Comparison of ENCODE assay signal across 9 cellular contexts in the genomic region with DNA sequence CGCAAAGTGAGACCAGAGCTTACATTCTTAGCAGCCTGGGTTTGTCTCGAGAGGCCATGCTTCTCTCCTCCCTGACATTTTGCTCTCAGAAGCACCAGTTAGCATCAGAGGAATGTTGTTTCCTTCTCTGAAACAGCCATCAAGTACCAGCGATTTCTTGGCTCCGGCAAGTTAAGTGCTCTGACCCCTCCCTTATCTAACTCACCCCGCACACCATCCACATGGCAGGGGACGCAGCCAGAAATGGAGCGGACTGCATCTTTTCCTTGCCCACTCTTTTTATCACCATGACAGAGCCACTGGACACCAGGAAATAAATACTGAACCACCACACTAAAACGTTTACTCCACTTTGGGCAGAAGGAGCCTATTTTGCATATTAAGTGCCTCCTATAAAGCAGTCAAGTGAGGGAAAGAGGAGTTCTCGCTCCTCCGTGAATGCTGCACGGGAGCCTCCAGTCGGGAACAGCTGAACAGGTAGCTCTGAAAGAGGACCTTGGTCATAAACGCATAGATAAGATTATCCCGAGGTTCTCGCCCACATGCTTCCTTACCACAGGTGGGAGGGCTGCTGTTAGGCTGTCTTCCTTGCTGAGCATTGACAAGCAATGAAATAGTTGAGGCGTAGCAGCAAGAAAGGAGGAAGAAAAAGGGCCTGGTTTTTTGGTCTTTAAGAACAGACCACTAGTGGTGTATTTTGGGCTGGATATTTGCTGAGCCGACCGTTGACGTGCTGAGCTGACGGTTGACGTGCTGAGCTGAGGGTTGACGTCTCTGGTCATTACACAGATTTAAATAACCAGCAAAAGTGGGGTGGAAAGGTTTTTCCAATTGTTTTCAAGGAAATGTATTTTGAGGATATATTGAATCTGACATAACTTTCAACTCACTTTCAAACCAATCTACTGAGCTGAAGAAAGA.
A peak's percentile ranks its signal among the peaks of the same experiment; 100 is the strongest.
DNase-seq lines count a peak whose midpoint lies in the region; ATAC-seq and TF ChIP-seq lines count a peak whose summit lies in the region.
"Had no signal": no experiment of that assay in that cellular context is flagged by ENCODE, and none has a peak within 500 bp of the region (broad histone marks: within the 10 kb centered on the region; RNA-seq: fewer than 3 reads in every experiment).

No MANE protein-coding gene starts in this region.

- TF ChIP-seq EP300 in esophagus muscularis mucosa (IDR thresholded peaks at IDR 0.05), result no peak
- TF ChIP-seq EP300 in tibial nerve (IDR thresholded peaks at IDR 0.05), result no peak

- TF ChIP-seq CTCF in RWPE2 (IDR thresholded peaks at IDR 0.05; ENCODE audit: poor library complexity, severe bottlenecking), result no peak
- no peak for TF ChIP-seq CTCF in esophagus muscularis mucosa (IDR thresholded peaks at IDR 0.05)
- no peak for TF ChIP-seq CTCF in tibial nerve (IDR thresholded peaks at IDR 0.05)

- WGBS in esophagus muscularis mucosa, result 87% methylated on average over 22 of the region's 22 CpGs
- WGBS in tibial nerve, 2 donors, result 69 to 73% methylated on average over 22 of the region's 22 CpGs

- no peak overlapping the region for H3K4me3 ChIP-seq in RWPE2 (ENCODE audit: severe bottlenecking)
- peak overlapping the region in 2 of 4 donors; percentile 53 to 58 for H3K4me3 ChIP-seq in esophagus muscularis mucosa
- H3K4me3 ChIP-seq in mucosa of rectum (ENCODE audit: low read length in 2 of 2), result no peak overlapping the region
- peak overlapping the region in 1 of 4 donors; percentile 56 for H3K4me3 ChIP-seq in tibial nerve

- H3K9ac ChIP-seq in mucosa of rectum (ENCODE audit: low read depth in 1 of 2, low read length in 2 of 2), result no peak overlapping the region

- H3K4me1 ChIP-seq in RWPE2 (ENCODE audit: insufficient read depth, poor library complexity, severe bottlenecking) (peaks cover 4% of the 10 kb centered on the region), esophagus muscularis mucosa (peaks cover 23 to 31% (median 28%) of the 10 kb centered on the region in 4 donors), mucosa of rectum (ENCODE audit: control insufficient read depth in 2 of 2, insufficient read depth in 2 of 2, low read length in 2 of 2) (peaks cover 14 to 19% of the 10 kb centered on the region in 2 donors), tibial nerve (peaks cover 0 to 34% (median 10%) of the 10 kb centered on the region in 4 donors)

- intact Hi-C loops in esophagus muscularis mucosa (cut with DNase I), result loop anchor here (5.0 kb wide), 1 partner anchor 221 kb away; the partner anchor contains the start of gene RBMS1

- DNase-seq in RWPE2 (ENCODE audit: low spot score), result no peak
- no peak for DNase-seq in esophagus muscularis mucosa (ENCODE audit: extremely low spot score)
- DNase-seq in tibial nerve (ENCODE audit: low spot score in 2 of 2), result no peak
- DNase-seq in NOMO-1 (lab: John Stamatoyannopoulos, UW; ENCODE audit: unreplicated experiment in 2 of 2), result no peak
- no peak for DNase-seq in activated CD4-positive, alpha-beta T cell treated with anti-CD3 and anti-CD28 coated beads, Interleukin-2, amount 50 U/mL, for 4 hours
- DNase-seq: activated B cell treated with CpG ODN at 0.5 μM for 24 hours had no signal

- no peak for ATAC-seq in RWPE2 (ENCODE audit: low read depth)
- no peak for ATAC-seq in GM19467 (IDR thresholded peaks at IDR 0.05; ENCODE audit: unreplicated experiment)
- no peak for ATAC-seq in HG03196 (IDR thresholded peaks at IDR 0.05; ENCODE audit: unreplicated experiment)

- H3K27me3 ChIP-seq in RWPE2 (ENCODE audit: insufficient read depth, poor library complexity, severe bottlenecking) (no peaks in the 10 kb centered on the region), esophagus muscularis mucosa (no peaks in the 10 kb centered on the region), mucosa of rectum (ENCODE audit: control insufficient read depth in 2 of 2, insufficient read depth in 2 of 2, low read length in 2 of 2) (no peaks in the 10 kb centered on the region), tibial nerve (no peaks in the 10 kb centered on the region)

- H3K27ac ChIP-seq in RWPE2 (ENCODE audit: poor library complexity, severe bottlenecking) (peak overlapping the region; percentile 38), esophagus muscularis mucosa (replicated peaks in 1 of 4) (peak overlapping the region; percentile 88 to 94 (median 94)), mucosa of rectum (ENCODE audit: low read depth in 2 of 2, low read length in 2 of 2) (peak overlapping the region; percentile 82 to 88), tibial nerve (peak overlapping the region; percentile 80 to 96 (median 91))

- TF ChIP-seq POLR2A in esophagus muscularis mucosa (IDR thresholded peaks at IDR 0.05; ENCODE audit: low read depth), result no peak
- no peak for TF ChIP-seq POLR2A in tibial nerve (IDR thresholded peaks at IDR 0.05)

- H3K36me3 ChIP-seq in RWPE2 (ENCODE audit: low read depth), result peaks cover 39% of the 10 kb centered on the region
- peaks cover 8 to 42% (median 26%) of the 10 kb centered on the region in 4 donors for H3K36me3 ChIP-seq in esophagus muscularis mucosa
- no peaks in the 10 kb centered on the region for H3K36me3 ChIP-seq in mucosa of rectum (ENCODE audit: control insufficient read depth in 2 of 2, insufficient read depth in 2 of 2, low read length in 2 of 2)
- peaks cover 0 to 35% (median 0%) of the 10 kb centered on the region in 3 donors for H3K36me3 ChIP-seq in tibial nerve

- no peaks in the 10 kb centered on the region for H3K9me3 ChIP-seq in RWPE2 (ENCODE audit: severe bottlenecking)
- H3K9me3 ChIP-seq in esophagus muscularis mucosa, result no peaks in the 10 kb centered on the region
- H3K9me3 ChIP-seq in mucosa of rectum (ENCODE audit: control insufficient read depth in 2 of 2, low read length in 2 of 2), result no peaks in the 10 kb centered on the region
- no peaks in the 10 kb centered on the region for H3K9me3 ChIP-seq in tibial nerve

Comparison
In these comparisons a context has a peak if more than half of its experiments do, and no peak if none do; other contexts are left out.
1. H3K27ac ChIP-seq: peak in every context shown above with its lines; median percentile 94 in esophagus muscularis mucosa; 91 in tibial nerve; 85 in mucosa of rectum; 38 in RWPE2.